1 cellular context compared by ENCODE assay signal in genomic region chr6:43035495-43036194, GRCh38.
TF ChIP-seq lines count a peak whose summit lies in the region.

No MANE protein-coding gene starts in this region.

TF ChIP-seq in GM12878, 131 proteins besides CTCF, POLR2A, EP300 and RAD21:
- TF ChIP-seq SMAD1 (IDR thresholded peaks at IDR 0.05; ENCODE audit: low read depth, partially characterized antibody) = no peak
- no peak for TF ChIP-seq FOXK2 (IDR thresholded peaks at IDR 0.05)
- no peak for TF ChIP-seq ZBTB33 (IDR thresholded peaks at IDR 0.05)
- TF ChIP-seq FOXM1 (IDR thresholded peaks at IDR 0.05; ENCODE audit: low read depth, low read length) = no peak
- TF ChIP-seq NR2F1 (conservative IDR thresholded peaks at IDR 0.05) = no peak
- TF ChIP-seq E4F1 (IDR thresholded peaks at IDR 0.05; ENCODE audit: borderline replicate concordance, partially characterized antibody) = no peak
- TF ChIP-seq HDGF (IDR thresholded peaks at IDR 0.05) = no peak
- no peak for TF ChIP-seq NR2C2 (IDR thresholded peaks at IDR 0.05; ENCODE audit: borderline replicate concordance, control insufficient read depth, insufficient read length, low read depth)
